In the genomic region with DNA sequence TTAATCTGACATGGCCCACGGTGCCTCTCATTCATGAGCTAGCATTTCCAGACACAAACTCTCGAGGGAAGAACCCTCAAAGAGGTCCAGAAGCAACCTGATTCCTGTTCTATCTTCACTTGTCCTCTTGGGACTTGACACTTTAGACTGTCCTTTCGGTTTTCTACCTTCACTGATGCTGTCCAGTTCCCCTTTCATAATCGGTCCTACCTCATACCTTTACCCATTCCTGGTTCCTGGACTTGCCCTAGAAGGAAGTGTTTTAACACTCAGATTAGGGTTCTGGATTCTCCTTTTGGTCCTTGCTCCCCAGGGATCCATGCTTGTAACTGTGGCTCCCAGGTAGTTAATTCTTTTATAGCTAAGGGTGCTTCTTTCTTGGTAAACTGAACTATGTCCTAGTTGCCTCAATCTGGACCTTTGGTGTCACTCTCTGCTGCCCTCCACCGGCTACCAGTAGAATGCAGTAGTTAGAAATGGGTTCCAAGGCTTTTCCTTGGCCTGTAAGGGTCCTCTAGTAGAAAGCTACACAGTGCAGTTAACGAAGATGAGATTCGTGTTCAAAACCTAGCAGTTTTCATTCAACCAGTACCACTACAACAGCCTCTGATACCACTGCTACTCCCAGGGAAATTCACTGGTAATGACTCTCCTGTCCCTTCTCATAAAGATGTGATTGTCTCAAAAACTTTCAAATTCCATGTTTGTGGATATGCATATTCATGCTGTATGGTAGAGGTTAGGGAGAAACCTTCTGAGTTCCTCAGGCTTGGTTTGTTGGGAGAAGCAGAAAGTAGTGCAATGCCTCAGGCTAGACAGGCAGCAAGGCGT, we compare ENCODE assay signal across 8 cellular contexts.
DNase-seq lines count a peak whose midpoint lies in the region; ATAC-seq lines count a peak whose summit lies in the region.

No MANE protein-coding gene starts in this region.

- H3K9me3 ChIP-seq in aorta (ENCODE audit: control insufficient read depth, low read length): no peaks in the 10 kb centered on the region

- H3K36me3 Mint-ChIP-seq in activated T-cell treated with anti-CD3 and anti-CD28 coated beads, Interleukin-2, amount 50 U/mL, for 4 hours (ENCODE audit: insufficient read depth): peaks cover 19% of the 10 kb centered on the region

- no peak overlapping the region for H3K27ac ChIP-seq in aorta (ENCODE audit: low read depth in 1 of 2, low read length in 2 of 2)

- no peak overlapping the region for H3K4me3 Mint-ChIP-seq in activated T-cell treated with anti-CD3 and anti-CD28 coated beads, Interleukin-2, amount 50 U/mL, for 4 hours

- H3K27me3 Mint-ChIP-seq in activated T-cell treated with anti-CD3 and anti-CD28 coated beads, Interleukin-2, amount 50 U/mL, for 4 hours (ENCODE audit: low read depth): no peaks in the 10 kb centered on the region

- peaks cover 0 to 3% of the 10 kb centered on the region in 2 donors for H3K36me3 ChIP-seq in aorta (ENCODE audit: control insufficient read depth in 1 of 2, insufficient read depth in 2 of 2, low read length in 1 of 2)

- H3K4me3 ChIP-seq in aorta (ENCODE audit: low read length in 2 of 2): no peak overlapping the region

- H3K4me1 ChIP-seq in aorta (ENCODE audit: control insufficient read depth in 1 of 2, insufficient read depth in 2 of 2, low read length in 2 of 2): no peaks in the 10 kb centered on the region

- ATAC-seq in activated T-cell treated with anti-CD3 and anti-CD28 coated beads, Interleukin-2, amount 50 U/mL, for 4 hours: no peak
- ATAC-seq in HG02852 (IDR thresholded peaks at IDR 0.05; ENCODE audit: unreplicated experiment) (peak; percentile 80), left cardiac atrium (peak in 1 of 2 donors; percentile 42), aorta (ENCODE audit: low FRiP score) (peak; percentile 46), HG03457 (IDR thresholded peaks at IDR 0.05; ENCODE audit: unreplicated experiment) (no peak)

- DNase-seq in activated T-cell treated with anti-CD3 and anti-CD28 coated beads for 48 hours (ENCODE audit: low read depth): peak; percentile 4
- no peak for DNase-seq in activated T-cell treated with anti-CD3 and anti-CD28 coated beads, Interleukin-2, amount 50 U/mL, for 4 hours
- DNase-seq in RPMI8226: peak; percentile 13
- peak; percentile 20 for DNase-seq in left cardiac atrium
- no peak for DNase-seq in aorta
- no peak for DNase-seq in T-helper 9 cell

- WGBS in aorta, 2 donors: 76 to 85% methylated on average over 8 of the region's 8 CpGs

- intact Hi-C loops in left cardiac atrium (cut with DNase I): no loop called here
- intact Hi-C loops in aorta (cut with DNase I): no loop called here

- H3K9me3 Mint-ChIP-seq in activated T-cell treated with anti-CD3 and anti-CD28 coated beads, Interleukin-2, amount 50 U/mL, for 4 hours: peaks cover 3% of the 10 kb centered on the region

- no peaks in the 10 kb centered on the region for H3K4me1 Mint-ChIP-seq in activated T-cell treated with anti-CD3 and anti-CD28 coated beads, Interleukin-2, amount 50 U/mL, for 4 hours (ENCODE audit: low read depth)

- H3K27me3 ChIP-seq in aorta (ENCODE audit: control insufficient read depth in 1 of 2, insufficient read depth in 2 of 2, low read length in 1 of 2): no peaks in the 10 kb centered on the region

Comparison
In these comparisons a context has a peak if more than half of its experiments do, and no peak if none do; other contexts are left out.
1. DNase-seq: peak in activated T-cell treated with anti-CD3 and anti-CD28 coated beads for 48 hours (single experiment), RPMI8226 (single experiment) and left cardiac atrium (single experiment); none in activated T-cell treated with anti-CD3 and anti-CD28 coated beads, Interleukin-2, amount 50 U/mL, for 4 hours (single experiment), aorta (0 of 2) and T-helper 9 cell (single experiment).
2. ATAC-seq: peak in HG02852 (single experiment) and aorta (single experiment); none in activated T-cell treated with anti-CD3 and anti-CD28 coated beads, Interleukin-2, amount 50 U/mL, for 4 hours (0 of 2) and HG03457 (single experiment).